Comparison of ENCODE assay signal across 10 cellular contexts in genomic region chr4:146095091-146095690, GRCh38.
DNase-seq lines count a peak whose midpoint lies in the region; ATAC-seq, FAIRE-seq and TF ChIP-seq lines count a peak whose summit lies in the region.
"Had no signal": no experiment of that assay in that cellular context is flagged by ENCODE, and none has a peak within 500 bp of the region (broad histone marks: within the 10 kb centered on the region; RNA-seq: fewer than 3 reads in every experiment).

No MANE protein-coding gene starts in this region.

- POLR2A ChIA-PET in A549 (lab: Yijun Ruan, JAX): no interaction called here
- POLR2A ChIA-PET in activated CD8-positive, alpha-beta T cell treated with anti-CD3 and anti-CD28 coated beads, Interleukin-2, amount 10 ng/mL, durations not matched to agents 7 days and 5 days (lab: Charles Lee): no interaction called here

- TF ChIP-seq EP300 in A549 (IDR thresholded peaks at IDR 0.05): no peak

- TF ChIP-seq POLR2A in A549 (IDR thresholded peaks at IDR 0.05; ENCODE audit: low read length): no peak

- intact Hi-C loops in right cardiac atrium (cut with DNase I): no loop called here

- ATAC-seq in A549 (no peak), GM19395 (IDR thresholded peaks at IDR 0.05; ENCODE audit: unreplicated experiment) (no peak), right cardiac atrium (no peak)
- ATAC-seq in activated CD8-positive, alpha-beta T cell treated with anti-CD3 and anti-CD28 coated beads, Interleukin-2, amount 10 ng/mL, durations not matched to agents 7 days and 5 days: no peak

- CTCF ChIA-PET in A549 (lab: Yijun Ruan, JAX): interaction anchor here (1.5 kb wide), 1 partner anchor 8 kb away, joined by 4 read pairs; no protein-coding TSS in a partner anchor
- CTCF ChIA-PET in activated CD8-positive, alpha-beta T cell treated with anti-CD3 and anti-CD28 coated beads, Interleukin-2, amount 10 ng/mL, durations not matched to agents 7 days and 5 days (lab: Charles Lee): interaction anchor here (0.7 to 1.7 kb wide), 21 partner anchors 8 to 1002 kb away, joined by 3 to 13 read pairs (median 3); no protein-coding TSS in a partner anchor

- no peak overlapping the region for H3K4me2 ChIP-seq in A549

- no peak overlapping the region for H3K27ac ChIP-seq in A549
- H3K27ac ChIP-seq in right cardiac atrium (ENCODE audit: low read length): no peak overlapping the region

- 32% methylated on average over 4 of the region's 4 CpGs for WGBS in A549 (ENCODE audit: missing lambda C conversion rate)
- WGBS in right cardiac atrium: 57% methylated on average over 4 of the region's 4 CpGs

- H3K4me3 ChIP-seq in A549 (no peak overlapping the region), right cardiac atrium (ENCODE audit: low read length) (no peak overlapping the region)

- peak; percentile 45 for TF ChIP-seq CTCF in A549 (IDR thresholded peaks at IDR 0.05)
- TF ChIP-seq CTCF in type B pancreatic cell (conservative IDR thresholded peaks at IDR 0.05): peak; percentile 84

- 0 out of 5 replicates have a peak, but pooled peaks of 1 of the 2 experiments have one; percentile 36 for TF ChIP-seq RAD21 in A549 (conservative IDR thresholded peaks at IDR 0.05 in 1 of 2, IDR thresholded peaks at IDR 0.05 in 1 of 2)

- H3K9me3 ChIP-seq in A549 (no peaks in the 10 kb centered on the region), right cardiac atrium (ENCODE audit: control insufficient read depth, low read length) (no peaks in the 10 kb centered on the region)

- H3K27ac Mint-ChIP-seq in activated CD8-positive, alpha-beta T cell treated with anti-CD3 and anti-CD28 coated beads, Interleukin-2, amount 10 ng/mL, durations not matched to agents 7 days and 5 days: no peak overlapping the region
- no peak overlapping the region for H3K27ac Mint-ChIP-seq in type B pancreatic cell
- H3K27ac Mint-ChIP-seq: IgD-negative memory B cell, immature natural killer cell had no signal

- DNase-seq in A549 (ENCODE audit: low read depth in 1 of 2, low spot score in 1 of 2) (peak; percentile 2 to 46), DMS53 treated with DMSO at 0.1 percent for 48 hours (lab: John Stamatoyannopoulos, UW; ENCODE audit: unreplicated experiment) (peak; percentile 21), MV-4-11 (lab: John Stamatoyannopoulos, UW) (peak; percentile 29), type B pancreatic cell (ENCODE audit: extremely low spot score, unreplicated experiment) (no peak), right cardiac atrium (no peak)
- peak; percentile 46 for DNase-seq in activated CD8-positive, alpha-beta T cell treated with anti-CD3 and anti-CD28 coated beads, Interleukin-2, amount 10 ng/mL, durations not matched to agents 7 days and 5 days

- no peak for FAIRE-seq in A549 (lab: Jason Lieb, UNC)
- FAIRE-seq in islet of Langerhans (lab: Jason Lieb, UNC): peak; percentile 81

- H3K27me3 ChIP-seq in right cardiac atrium (ENCODE audit: control insufficient read depth, insufficient read depth): no peaks in the 10 kb centered on the region

- no peak overlapping the region for H3K4me3 Mint-ChIP-seq in activated CD8-positive, alpha-beta T cell treated with anti-CD3 and anti-CD28 coated beads, Interleukin-2, amount 10 ng/mL, durations not matched to agents 7 days and 5 days
- no peak overlapping the region for H3K4me3 Mint-ChIP-seq in type B pancreatic cell
- H3K4me3 Mint-ChIP-seq: IgD-negative memory B cell, immature natural killer cell had no signal

- no peaks in the 10 kb centered on the region for H3K36me3 Mint-ChIP-seq in activated CD8-positive, alpha-beta T cell treated with anti-CD3 and anti-CD28 coated beads, Interleukin-2, amount 10 ng/mL, durations not matched to agents 7 days and 5 days (ENCODE audit: low read depth)
- H3K36me3 Mint-ChIP-seq in type B pancreatic cell: no peaks in the 10 kb centered on the region
- H3K36me3 Mint-ChIP-seq: immature natural killer cell had no signal

- no peaks in the 10 kb centered on the region for H3K4me1 Mint-ChIP-seq in activated CD8-positive, alpha-beta T cell treated with anti-CD3 and anti-CD28 coated beads, Interleukin-2, amount 10 ng/mL, durations not matched to agents 7 days and 5 days (ENCODE audit: low read depth)
- H3K4me1 Mint-ChIP-seq in type B pancreatic cell (ENCODE audit: unreplicated experiment): no peaks in the 10 kb centered on the region
- H3K4me1 Mint-ChIP-seq: immature natural killer cell had no signal

- H3K4me1 ChIP-seq in A549 (no peaks in the 10 kb centered on the region), right cardiac atrium (ENCODE audit: control insufficient read depth, insufficient read depth, low read length) (no peaks in the 10 kb centered on the region)

- no peaks in the 10 kb centered on the region for H3K9me3 Mint-ChIP-seq in activated CD8-positive, alpha-beta T cell treated with anti-CD3 and anti-CD28 coated beads, Interleukin-2, amount 10 ng/mL, durations not matched to agents 7 days and 5 days (ENCODE audit: insufficient read depth)
- no peaks in the 10 kb centered on the region for H3K9me3 Mint-ChIP-seq in type B pancreatic cell
- H3K9me3 Mint-ChIP-seq: IgD-negative memory B cell, immature natural killer cell had no signal

- H3K27me3 Mint-ChIP-seq in activated CD8-positive, alpha-beta T cell treated with anti-CD3 and anti-CD28 coated beads, Interleukin-2, amount 10 ng/mL, durations not matched to agents 7 days and 5 days (ENCODE audit: low read depth): peaks cover 8% of the 10 kb centered on the region
- peaks cover 5% of the 10 kb centered on the region for H3K27me3 Mint-ChIP-seq in type B pancreatic cell
- H3K27me3 Mint-ChIP-seq: IgD-negative memory B cell had no signal

TF ChIP-seq in A549, 52 proteins besides CTCF, POLR2A, EP300 and RAD21:
- peak; percentile 24; the same call in 1 of the 3 replicates for TF ChIP-seq SMC3 (IDR thresholded peaks at IDR 0.05)
- TF ChIP-seq CHD4 (IDR thresholded peaks at IDR 0.05; ENCODE audit: borderline replicate concordance): no peak
- no peak for TF ChIP-seq BHLHE40 (IDR thresholded peaks at IDR 0.05; ENCODE audit: low read depth, low read length)

Comparison
In these comparisons a context has a peak if more than half of its experiments do, and no peak if none do; other contexts are left out.
1. DNase-seq: peak in A549 (2 of 2), DMS53 treated with DMSO at 0.1 percent for 48 hours (single experiment), MV-4-11 (single experiment) and activated CD8-positive, alpha-beta T cell treated with anti-CD3 and anti-CD28 coated beads, Interleukin-2, amount 10 ng/mL, durations not matched to agents 7 days and 5 days (single experiment); none in type B pancreatic cell (single experiment) and right cardiac atrium (0 of 3).